9 cellular contexts compared by ENCODE assay signal in genomic region chr2:31219131-31219969, GRCh38. TPM values are rescaled to one million over a fixed set of nuclear protein-coding genes. Genes with fewer than 3 reads are reported as not detected.
DNase-seq lines count a peak whose midpoint lies in the region; ATAC-seq and TF ChIP-seq lines count a peak whose summit lies in the region.
"Had no signal": no experiment of that assay in that cellular context is flagged by ENCODE, and none has a peak within 500 bp of the region (broad histone marks: within the 10 kb centered on the region; RNA-seq: fewer than 3 reads in every experiment).

No MANE protein-coding gene starts in this region.

- CTCF ChIA-PET in activated CD4-positive, alpha-beta T cell treated with anti-CD3 and anti-CD28 coated beads, Interleukin-2, amount 10 ng/mL, durations not matched to agents 7 days and 5 days (lab: Charles Lee), result interaction anchor here (1.0 kb wide), 1 partner anchor 26 kb away, joined by 3 read pairs; no protein-coding TSS in a partner anchor
- CTCF ChIA-PET in CD4-positive, alpha-beta T cell (lab: Charles Lee), result no interaction called here

- H3K4me1 Mint-ChIP-seq in activated CD4-positive, alpha-beta T cell treated with anti-CD3 and anti-CD28 coated beads, Interleukin-2, amount 10 ng/mL, durations not matched to agents 7 days and 5 days, result peaks cover 42% of the 10 kb centered on the region
- H3K4me1 Mint-ChIP-seq in CD4-positive, alpha-beta T cell (ENCODE audit: low read depth), result peaks cover under 1% of the 10 kb centered on the region

- TF ChIP-seq CTCF in GM13977 (IDR thresholded peaks at IDR 0.05; ENCODE audit: extremely low read depth, insufficient read depth, missing control alignments), result no peak
- TF ChIP-seq CTCF in CD4-positive, alpha-beta T cell (IDR thresholded peaks at IDR 0.05), result no peak

- H3K9me3 Mint-ChIP-seq in activated CD4-positive, alpha-beta T cell treated with anti-CD3 and anti-CD28 coated beads, Interleukin-2, amount 10 ng/mL, durations not matched to agents 7 days and 5 days, result no peaks in the 10 kb centered on the region
- H3K9me3 Mint-ChIP-seq in CD4-positive, alpha-beta T cell, result no peaks in the 10 kb centered on the region

- H3K27ac Mint-ChIP-seq in activated CD4-positive, alpha-beta T cell treated with anti-CD3 and anti-CD28 coated beads, Interleukin-2, amount 10 ng/mL, durations not matched to agents 7 days and 5 days, result no peak overlapping the region
- H3K27ac Mint-ChIP-seq in CD4-positive, alpha-beta T cell, result no peak overlapping the region

- no peak overlapping the region for H3K27ac ChIP-seq in aorta (ENCODE audit: low read depth in 1 of 2, low read length in 2 of 2)
- no peak overlapping the region for H3K27ac ChIP-seq in CD4-positive, alpha-beta T cell (ENCODE audit: low read depth, low read length)

- ATAC-seq in GM21447 (IDR thresholded peaks at IDR 0.05; ENCODE audit: unreplicated experiment), result peak; percentile 68
- ATAC-seq in HG03457 (IDR thresholded peaks at IDR 0.05; ENCODE audit: unreplicated experiment), result peak; percentile 68
- peak; percentile 94 for ATAC-seq in left colon
- no peak for ATAC-seq in aorta (ENCODE audit: low FRiP score)
- no peak for ATAC-seq in CD4-positive, alpha-beta T cell (ENCODE audit: poor library complexity)

- H3K4me3 ChIP-seq in H7 (ENCODE audit: insufficient read depth, low read depth, low read length), result no peak overlapping the region
- no peak overlapping the region for H3K4me3 ChIP-seq in aorta (ENCODE audit: low read length in 2 of 2)

- H3K36me3 ChIP-seq in H7 (replicated peaks; ENCODE audit: control insufficient read depth, insufficient read depth, low read length) (no peaks in the 10 kb centered on the region), aorta (ENCODE audit: control insufficient read depth in 1 of 2, insufficient read depth in 2 of 2, low read length in 1 of 2) (no peaks in the 10 kb centered on the region)

- H3K27me3 ChIP-seq in H7 (ENCODE audit: control insufficient read depth, insufficient read depth, low read length) (no peaks in the 10 kb centered on the region), aorta (ENCODE audit: control insufficient read depth in 1 of 2, insufficient read depth in 2 of 2, low read length in 1 of 2) (no peaks in the 10 kb centered on the region)
- no peaks in the 10 kb centered on the region for H3K27me3 ChIP-seq in CD4-positive, alpha-beta T cell (ENCODE audit: control insufficient read depth, insufficient read depth, low read length)

- DNase-seq in GM13977 (ENCODE audit: low spot score) (peak; percentile 69), left colon (peak in 1 of 2 donors; percentile 16), H7 (no peak), aorta (no peak)
- no peak for DNase-seq in activated CD4-positive, alpha-beta T cell treated with anti-CD3 and anti-CD28 coated beads, Interleukin-2, amount 10 ng/mL, durations not matched to agents 7 days and 5 days
- DNase-seq in CD4-positive, alpha-beta T cell, result no peak
- DNase-seq: anterior cingulate cortex had no signal

- H3K27me3 Mint-ChIP-seq in activated CD4-positive, alpha-beta T cell treated with anti-CD3 and anti-CD28 coated beads, Interleukin-2, amount 10 ng/mL, durations not matched to agents 7 days and 5 days, result peaks cover 9% of the 10 kb centered on the region
- H3K27me3 Mint-ChIP-seq in CD4-positive, alpha-beta T cell, result peaks cover 11% of the 10 kb centered on the region

- WGBS in aorta, 2 donors, result 57 to 61% methylated on average over 11 of the region's 11 CpGs

- in situ Hi-C loops in GM13977 (cut with MboI; ENCODE audit: low pct_unique_long_range_greater_than_20kb, low sequenced_read_pairs, unreplicated experiment), result no loop called here

- no peak overlapping the region for H3K4me3 Mint-ChIP-seq in activated CD4-positive, alpha-beta T cell treated with anti-CD3 and anti-CD28 coated beads, Interleukin-2, amount 10 ng/mL, durations not matched to agents 7 days and 5 days
- H3K4me3 Mint-ChIP-seq in CD4-positive, alpha-beta T cell, result no peak overlapping the region

- H3K9me3 ChIP-seq in aorta (ENCODE audit: control insufficient read depth, low read length), result no peaks in the 10 kb centered on the region
- H3K9me3 ChIP-seq in CD4-positive, alpha-beta T cell (ENCODE audit: control insufficient read depth, low read length), result no peaks in the 10 kb centered on the region

- H3K36me3 Mint-ChIP-seq in activated CD4-positive, alpha-beta T cell treated with anti-CD3 and anti-CD28 coated beads, Interleukin-2, amount 10 ng/mL, durations not matched to agents 7 days and 5 days (ENCODE audit: low read depth), result no peaks in the 10 kb centered on the region
- H3K36me3 Mint-ChIP-seq in CD4-positive, alpha-beta T cell (ENCODE audit: low read depth), result no peaks in the 10 kb centered on the region

- POLR2A ChIA-PET in activated CD4-positive, alpha-beta T cell treated with anti-CD3 and anti-CD28 coated beads, Interleukin-2, amount 10 ng/mL, durations not matched to agents 7 days and 5 days (lab: Charles Lee), result no interaction called here
- POLR2A ChIA-PET in CD4-positive, alpha-beta T cell (lab: Charles Lee), result no interaction called here

- H3K4me1 ChIP-seq in aorta (ENCODE audit: control insufficient read depth in 1 of 2, insufficient read depth in 2 of 2, low read length in 2 of 2), result no peaks in the 10 kb centered on the region

- intact Hi-C loops in left colon (cut with DNase I, micrococcal nuclease), result no loop called here
- intact Hi-C loops in aorta (cut with DNase I), result no loop called here
- intact Hi-C loops in CD4-positive, alpha-beta T cell (cut with DNase I, micrococcal nuclease), result no loop called here

RNA-seq across cellular contexts. Expression of gene CAPN14, which starts 2.0 kb away (rescaled TPM):
- under 1 TPM; 0.09 to 0.47 TPM for total RNA-seq in left colon
- under 1 TPM; 0.10 to 0.12 TPM for total RNA-seq in activated CD4-positive, alpha-beta T cell treated with anti-CD3 and anti-CD28 coated beads, Interleukin-2, amount 10 ng/mL, durations not matched to agents 7 days and 5 days
- 0.11 and 0.17 TPM in 2 replicates for total RNA-seq in H7 (2014; rRNA removed; shearing (Covaris generic))
- under 1 TPM; 0.21 to 0.29 TPM for total RNA-seq in aorta
- polyA plus RNA-seq in aorta, result under 1 TPM in 1 of 2 donors, not detected in 1; 0.18 TPM
- total RNA-seq in CD4-positive, alpha-beta T cell, result under 1 TPM; 0.20 to 0.30 TPM

RNA-seq across cellular contexts. Expression of gene EHD3, which starts 14.6 kb away (rescaled TPM):
- 1 to 10 TPM; 1.2 to 1.7 TPM for total RNA-seq in left colon
- under 1 TPM; 0.44 to 0.50 TPM for total RNA-seq in activated CD4-positive, alpha-beta T cell treated with anti-CD3 and anti-CD28 coated beads, Interleukin-2, amount 10 ng/mL, durations not matched to agents 7 days and 5 days
- total RNA-seq in H7 (2014; rRNA removed; shearing (Covaris generic)), result 7.3 and 8.7 TPM in 2 replicates
- 10 to 100 TPM; 19.8 to 28.8 TPM for total RNA-seq in aorta
- polyA plus RNA-seq in aorta, result 10 to 100 TPM; 14.0 to 16.4 TPM
- total RNA-seq in CD4-positive, alpha-beta T cell, result 1 to 10 TPM; 1.4 to 1.7 TPM

Comparison
In these comparisons a context has a peak if more than half of its experiments do, and no peak if none do; other contexts are left out.
1. ATAC-seq: peak in GM21447 (single experiment), HG03457 (single experiment) and left colon (single experiment); none in aorta (single experiment) and CD4-positive, alpha-beta T cell (single experiment).